ENCODE assay signal across 11 cellular contexts in genomic region chr1:43274804-43275180, GRCh38. TPM values are rescaled to one million over a fixed set of nuclear protein-coding genes. Genes with fewer than 3 reads are reported as not detected.
DNase-seq lines count a peak whose midpoint lies in the region; ATAC-seq, FAIRE-seq and TF ChIP-seq lines count a peak whose summit lies in the region.
"Had no signal": no experiment of that assay in that cellular context is flagged by ENCODE, and none has a peak within 500 bp of the region (broad histone marks: within the 10 kb centered on the region; RNA-seq: fewer than 3 reads in every experiment).

No MANE protein-coding gene starts in this region.

- no peak for FAIRE-seq in small intestine (lab: Jason Lieb, UNC)

- H3K27ac Mint-ChIP-seq in T-helper 2 cell treated with Interferon-gamma antibody and Interleukin-4, amounts not matched to agents 5 μg/mL and 100 μg/mL, for 36 hours, result peak overlapping the region; percentile 89
- H3K27ac Mint-ChIP-seq in effector memory CD8-positive, alpha-beta T cell, result peak overlapping the region in 1 of 2 donors; percentile 82

- no peak overlapping the region for H3K4me3 ChIP-seq in small intestine (ENCODE audit: low read depth in 1 of 2, low read length in 2 of 2)
- H3K4me3 ChIP-seq: adrenal gland, MG63, smooth muscle cell had no signal

- H3K4me1 ChIP-seq in small intestine (ENCODE audit: control insufficient read depth in 2 of 2, insufficient read depth in 1 of 2, low read depth in 1 of 2, low read length in 1 of 2), result peaks cover 0 to 12% of the 10 kb centered on the region in 2 donors

- H3K4me1 Mint-ChIP-seq in T-helper 2 cell treated with Interferon-gamma antibody and Interleukin-4, amounts not matched to agents 5 μg/mL and 100 μg/mL, for 36 hours (ENCODE audit: low read depth), result peaks cover 21% of the 10 kb centered on the region
- peaks cover 22 to 24% of the 10 kb centered on the region in 2 donors for H3K4me1 Mint-ChIP-seq in effector memory CD8-positive, alpha-beta T cell (ENCODE audit: low read depth in 2 of 2)

- H3K27me3 ChIP-seq in small intestine (ENCODE audit: control insufficient read depth in 2 of 2, insufficient read depth in 2 of 2, low read length in 2 of 2), result no peaks in the 10 kb centered on the region
- H3K27me3 ChIP-seq: adrenal gland, MG63 had no signal

- 63 to 90% (median 72%) methylated on average over 8 of the region's 8 CpGs for WGBS in small intestine, 3 donors

- peak overlapping the region; percentile 68 for H3K4me3 Mint-ChIP-seq in T-helper 2 cell treated with Interferon-gamma antibody and Interleukin-4, amounts not matched to agents 5 μg/mL and 100 μg/mL, for 36 hours
- H3K4me3 Mint-ChIP-seq in effector memory CD8-positive, alpha-beta T cell, result peak overlapping the region; percentile 23 to 63

- H3K36me3 Mint-ChIP-seq in T-helper 2 cell treated with Interferon-gamma antibody and Interleukin-4, amounts not matched to agents 5 μg/mL and 100 μg/mL, for 36 hours (ENCODE audit: low read depth), result peaks cover 8% of the 10 kb centered on the region
- peaks cover 4% of the 10 kb centered on the region for H3K36me3 Mint-ChIP-seq in effector memory CD8-positive, alpha-beta T cell (ENCODE audit: insufficient read depth)

- peak overlapping the region; percentile 57 for H3K27ac ChIP-seq in RWPE1
- H3K27ac ChIP-seq in small intestine (ENCODE audit: low read depth in 1 of 2, low read length in 1 of 2), result peak overlapping the region; percentile 9 to 14

- CTCF ChIA-PET in RWPE1 (lab: Yijun Ruan, JAX), result no interaction called here

- no peak for DNase-seq in T-helper 2 cell treated with Interferon-gamma antibody and Interleukin-4, amounts not matched to agents 5 μg/mL and 100 μg/mL, for 36 hours (ENCODE audit: low spot score)
- DNase-seq in T-helper 2 cell (no peak), RWPE1 (ENCODE audit: low spot score) (no peak), small intestine (no peak), cerebellar cortex (ENCODE audit: low spot score) (no peak), SW 1271 (lab: John Stamatoyannopoulos, UW) (no peak)
- DNase-seq in effector memory CD8-positive, alpha-beta T cell, result no peak
- no peak for DNase-seq in stimulated activated CD4-positive, alpha-beta T cell treated with anti-CD3 and anti-CD28 coated beads, Interleukin-4, amount 100 ng/mL, for 1 hour

- H3K36me3 ChIP-seq in small intestine (ENCODE audit: control insufficient read depth in 2 of 2, insufficient read depth in 2 of 2, low read length in 2 of 2), result no peaks in the 10 kb centered on the region
- H3K36me3 ChIP-seq: adrenal gland, MG63 had no signal

- H3K9me3 ChIP-seq in small intestine (ENCODE audit: control insufficient read depth, low read depth), result no peaks in the 10 kb centered on the region
- H3K9me3 ChIP-seq: adrenal gland, MG63 had no signal

- H3K9me3 Mint-ChIP-seq in T-helper 2 cell treated with Interferon-gamma antibody and Interleukin-4, amounts not matched to agents 5 μg/mL and 100 μg/mL, for 36 hours, result peaks cover 12% of the 10 kb centered on the region
- H3K9me3 Mint-ChIP-seq in effector memory CD8-positive, alpha-beta T cell, result no peaks in the 10 kb centered on the region

- ATAC-seq in effector memory CD8-positive, alpha-beta T cell (replicated peaks), result no peak

- TF ChIP-seq CTCF in RWPE1 (conservative IDR thresholded peaks at IDR 0.05; ENCODE audit: low read depth), result no peak

- H3K27me3 Mint-ChIP-seq in T-helper 2 cell treated with Interferon-gamma antibody and Interleukin-4, amounts not matched to agents 5 μg/mL and 100 μg/mL, for 36 hours (ENCODE audit: low read depth), result peaks cover 5% of the 10 kb centered on the region
- peaks cover 32 to 49% of the 10 kb centered on the region in 2 donors for H3K27me3 Mint-ChIP-seq in effector memory CD8-positive, alpha-beta T cell

- POLR2A ChIA-PET in RWPE1 (lab: Yijun Ruan, JAX; ENCODE audit: low non-redundant PET), result interaction anchor here (0.6 kb wide), 1 partner anchor 535 kb away, joined by 5 read pairs; no protein-coding TSS in a partner anchor

RNA-seq across cellular contexts. Expression of gene TMEM125, which starts 5.0 kb away (rescaled TPM):
- polyA plus RNA-seq in small intestine, result 10 to 100 TPM; 38.3 to 94.3 (median 81.0) TPM

RNA-seq across cellular contexts. Expression of gene C1orf210, which starts 10.6 kb away (rescaled TPM):
- 10 to 100 TPM; 24.7 to 67.8 (median 44.0) TPM for polyA plus RNA-seq in small intestine
- polyA plus RNA-seq: adrenal gland had no signal

RNA-seq across cellular contexts. Expression of gene TIE1, which starts 26.0 kb away (rescaled TPM):
- 10 to 100 TPM in 1 of 3 donors, under 1 TPM in 2; 0.45 to 27.3 (median 0.81) TPM for polyA plus RNA-seq in small intestine
